Comparison of ENCODE assay signal across 10 cellular contexts in the genomic region with DNA sequence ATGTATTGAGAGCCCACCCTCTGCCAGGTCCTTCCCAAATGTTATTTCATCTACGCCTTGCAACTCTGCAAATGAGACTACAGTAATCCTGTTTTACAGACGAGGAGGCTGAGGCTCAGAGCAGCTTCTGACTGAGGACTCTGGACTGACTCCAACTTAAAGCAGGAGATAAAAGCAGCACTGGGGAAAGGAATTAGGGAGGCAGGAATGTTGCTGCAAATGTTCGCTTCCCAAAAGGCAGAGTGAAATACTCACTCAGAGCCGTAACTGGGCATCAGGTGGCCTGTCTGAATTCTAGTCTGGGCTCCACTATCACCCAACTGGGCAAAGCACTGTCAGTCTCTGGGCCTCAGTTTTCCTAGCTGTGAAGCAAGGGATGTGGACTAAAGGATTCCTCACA.
"Had no signal": no experiment of that assay in that cellular context is flagged by ENCODE, and none has a peak within 500 bp of the region (broad histone marks: within the 10 kb centered on the region; RNA-seq: fewer than 3 reads in every experiment).

No MANE protein-coding gene starts in this region.

- H3K27ac Mint-ChIP-seq: activated CD4-positive, alpha-beta T cell treated with anti-CD3 and anti-CD28 coated beads, Interleukin-2, amount 10 ng/mL, durations not matched to agents 7 days and 5 days; activated naive CD8-positive, alpha-beta T cell treated with anti-CD3 and anti-CD28 coated beads for 36 hours; stimulated activated naive CD8-positive, alpha-beta T cell treated with anti-CD3 and anti-CD28 coated beads, Interleukin-15, amount 100 ng/mL, for 72 hours had no signal

- H3K9me3 ChIP-seq: psoas muscle, right lobe of liver, spleen had no signal

- H3K27me3 ChIP-seq: right lobe of liver had no signal

- H3K9me3 Mint-ChIP-seq: activated CD4-positive, alpha-beta T cell treated with anti-CD3 and anti-CD28 coated beads, Interleukin-2, amount 10 ng/mL, durations not matched to agents 7 days and 5 days; activated naive CD8-positive, alpha-beta T cell treated with anti-CD3 and anti-CD28 coated beads for 36 hours; stimulated activated naive CD8-positive, alpha-beta T cell treated with anti-CD3 and anti-CD28 coated beads, Interleukin-15, amount 100 ng/mL, for 72 hours had no signal

- H3K27ac ChIP-seq: psoas muscle, right lobe of liver, spleen had no signal

- H3K4me1 Mint-ChIP-seq: activated CD4-positive, alpha-beta T cell treated with anti-CD3 and anti-CD28 coated beads, Interleukin-2, amount 10 ng/mL, durations not matched to agents 7 days and 5 days; activated naive CD8-positive, alpha-beta T cell treated with anti-CD3 and anti-CD28 coated beads for 36 hours; stimulated activated naive CD8-positive, alpha-beta T cell treated with anti-CD3 and anti-CD28 coated beads, Interleukin-15, amount 100 ng/mL, for 72 hours had no signal

- H3K36me3 Mint-ChIP-seq: activated naive CD8-positive, alpha-beta T cell treated with anti-CD3 and anti-CD28 coated beads for 36 hours had no signal

- H3K36me3 ChIP-seq: right lobe of liver, spleen had no signal

- H3K4me3 Mint-ChIP-seq: activated CD4-positive, alpha-beta T cell treated with anti-CD3 and anti-CD28 coated beads, Interleukin-2, amount 10 ng/mL, durations not matched to agents 7 days and 5 days; activated naive CD8-positive, alpha-beta T cell treated with anti-CD3 and anti-CD28 coated beads for 36 hours; stimulated activated naive CD8-positive, alpha-beta T cell treated with anti-CD3 and anti-CD28 coated beads, Interleukin-15, amount 100 ng/mL, for 72 hours had no signal

- H3K4me1 ChIP-seq: psoas muscle, right lobe of liver, spleen had no signal

- DNase-seq: activated CD4-positive, alpha-beta T cell treated with anti-CD3 and anti-CD28 coated beads, Interleukin-2, amount 10 ng/mL, durations not matched to agents 7 days and 5 days; activated CD8-positive, alpha-beta memory T cell treated with anti-CD3 and anti-CD28 coated beads for 24 hours; activated gamma-delta T cell treated with Interleukin-2 at 50 U/mL for 16 hours; activated naive CD8-positive, alpha-beta T cell treated with anti-CD3 and anti-CD28 coated beads for 36 hours; hippocampal formation; kidney glomerular epithelial cell; psoas muscle; right lobe of liver; spleen; stimulated activated naive CD8-positive, alpha-beta T cell treated with anti-CD3 and anti-CD28 coated beads, Interleukin-15, amount 100 ng/mL, for 72 hours had no signal

- H3K4me3 ChIP-seq: psoas muscle, right lobe of liver, spleen had no signal
